24 cellular contexts compared by ENCODE assay signal in genomic region chr10:120873741-120874140, GRCh38. TPM values are rescaled to one million over a fixed set of nuclear protein-coding genes. Genes with fewer than 3 reads are reported as not detected.
DNase-seq lines count a peak whose midpoint lies in the region; ATAC-seq, FAIRE-seq and TF ChIP-seq lines count a peak whose summit lies in the region.
"Had no signal": no experiment of that assay in that cellular context is flagged by ENCODE, and none has a peak within 500 bp of the region (broad histone marks: within the 10 kb centered on the region; RNA-seq: fewer than 3 reads in every experiment).

No MANE protein-coding gene starts in this region.

- BruUV-seq in HepG2 (replicated peaks; lab: Mats Ljungman, UMichigan): no TSS peak

- no peak for TF ChIP-seq RAD21 in HepG2 (CRISPR knock-in tag; IDR thresholded peaks at IDR 0.05)

- POLR2A ChIA-PET in HepG2 (lab: Yijun Ruan, JAX): no interaction called here
- POLR2A ChIA-PET in HEK293 (lab: Yijun Ruan, JAX): no interaction called here
- POLR2A ChIA-PET in HEK293T (lab: Yijun Ruan, JAX): no interaction called here

- FAIRE-seq in HepG2 (lab: Jason Lieb, UNC) (no peak), colon (lab: Jason Lieb, UNC) (peak; percentile 33)
- FAIRE-seq: A549, GM12891, GM19239 had no signal

- H3K36me3 ChIP-seq in HepG2 (replicated peaks in 1 of 2; ENCODE audit: control insufficient read depth in 1 of 2, insufficient read depth in 2 of 2, low read length in 2 of 2) (peaks cover 4 to 30% of the 10 kb centered on the region in 2 experiments), right lobe of liver (peaks cover 4 to 75% (median 28%) of the 10 kb centered on the region in 4 donors), HEK293 (ENCODE audit: control insufficient read depth in 2 of 2, insufficient read depth in 1 of 2, low read length in 2 of 2) (peaks cover 44 to 65% of the 10 kb centered on the region in 2 experiments), uterus (no peaks in the 10 kb centered on the region)

- no peak for TF ChIP-seq POLR2A in HepG2 (IDR thresholded peaks at IDR 0.05; ENCODE audit: insufficient read depth in 1 of 2, low read depth in 2 of 2, low read length in 2 of 2)
- TF ChIP-seq POLR2A in right lobe of liver (IDR thresholded peaks at IDR 0.05): no peak
- no peak for TF ChIP-seq POLR2A in uterus (IDR thresholded peaks at IDR 0.05)

- DNase-seq in HepG2 (ENCODE audit: low spot score): no peak
- no peak for DNase-seq in right lobe of liver
- no peak for DNase-seq in OCI-M1 (lab: John Stamatoyannopoulos, UW)
- no peak for DNase-seq in HEK293T (ENCODE audit: extremely low spot score)
- DNase-seq in uterus: no peak
- DNase-seq: AML-193; Caco-2; CD4-positive, alpha-beta T cell; CD8-positive, alpha-beta T cell; DMS 273 treated with DMSO at 0.1 percent for 48 hours; DMS153; DMS53; DMS79; DND-41; EL; GF-D8 had no signal

- in situ Hi-C loops in HepG2 (cut with HindIII; ENCODE audit: extremely low pct_ligation_motif_present, low pct_unique_long_range_greater_than_20kb): no loop called here

- TF ChIP-seq CTCF in HepG2 (CRISPR knock-in tag; IDR thresholded peaks at IDR 0.05) (no peak), right lobe of liver (IDR thresholded peaks at IDR 0.05) (no peak), HEK293 (tag by site-specific recombination; IDR thresholded peaks at IDR 0.05) (no peak), uterus (IDR thresholded peaks at IDR 0.05) (no peak)

- intact Hi-C loops in HepG2 (cut with micrococcal nuclease; ENCODE audit: unreplicated experiment): no loop called here
- intact Hi-C loops in right lobe of liver (cut with DNase I): no loop called here
- intact Hi-C loops in uterus (cut with DNase I; ENCODE audit: low total_unique reads): no loop called here

- H3K4me1 ChIP-seq in HepG2 (ENCODE audit: insufficient read depth, low read length) (no peaks in the 10 kb centered on the region), right lobe of liver (no peaks in the 10 kb centered on the region), HEK293 (ENCODE audit: control insufficient read depth, insufficient read depth, low read length) (no peaks in the 10 kb centered on the region), uterus (no peaks in the 10 kb centered on the region)
- H3K4me1 ChIP-seq: A549; BLaER1 treated with 17β-estradiol and CSF1 and Interleukin-3, amounts not matched to agents 10 nM and 100 nM; Caco-2 had no signal

- H3K4me2 ChIP-seq in HepG2 (ENCODE audit: low read depth, low read length): no peak overlapping the region
- H3K4me2 ChIP-seq: A549; BLaER1 treated with 17β-estradiol and CSF1 and Interleukin-3, amounts not matched to agents 10 nM and 100 nM had no signal

- H3K9me3 ChIP-seq in HepG2 (ENCODE audit: low read length) (no peaks in the 10 kb centered on the region), right lobe of liver (no peaks in the 10 kb centered on the region), HEK293 (ENCODE audit: control insufficient read depth, insufficient read depth, low read depth, low read length) (no peaks in the 10 kb centered on the region), uterus (no peaks in the 10 kb centered on the region)
- H3K9me3 ChIP-seq: A549, Caco-2 had no signal

- ATAC-seq in HepG2: no peak
- no peak for ATAC-seq in right lobe of liver
- ATAC-seq: A549; CD8-positive, alpha-beta T cell had no signal

- TF ChIP-seq EP300 in HepG2 (IDR thresholded peaks at IDR 0.05; ENCODE audit: low read depth in 2 of 2, low read length in 2 of 2) (no peak), HepG2 (CRISPR knock-in tag; IDR thresholded peaks at IDR 0.05; ENCODE audit: borderline replicate concordance) (no peak)

- H4K20me1 ChIP-seq in HepG2 (ENCODE audit: insufficient read depth, low read length): no peaks in the 10 kb centered on the region

- no peaks in the 10 kb centered on the region for H3K27me3 ChIP-seq in HepG2 (ENCODE audit: control insufficient read depth in 1 of 2, insufficient read depth in 2 of 2, low read length in 2 of 2)
- H3K27me3 ChIP-seq in right lobe of liver: no peaks in the 10 kb centered on the region
- no peaks in the 10 kb centered on the region for H3K27me3 ChIP-seq in uterus
- H3K27me3 ChIP-seq: BLaER1 treated with 17β-estradiol and CSF1 and Interleukin-3, amounts not matched to agents 10 nM and 100 nM had no signal

- H3K27ac ChIP-seq in HepG2 (ENCODE audit: extremely low read length, insufficient read depth, low read length) (no peak overlapping the region), right lobe of liver (no peak overlapping the region), HEK293 (ENCODE audit: extremely low read depth, low read depth, low read length) (no peak overlapping the region), uterus (no peak overlapping the region)
- H3K27ac ChIP-seq: 22Rv1; A549; BLaER1 treated with 17β-estradiol and CSF1 and Interleukin-3, amounts not matched to agents 10 nM and 100 nM; C4-2B had no signal

- no peaks in the 10 kb centered on the region for H3K79me2 ChIP-seq in HepG2 (ENCODE audit: insufficient read depth, low read length)

- H3K4me3 ChIP-seq in HepG2 (replicated peaks in 1 of 3; ENCODE audit: insufficient read depth in 1 of 3, low read depth in 2 of 3, low read length in 3 of 3) (no peak overlapping the region), right lobe of liver (no peak overlapping the region), HEK293 (ENCODE audit: low read depth, low read length) (no peak overlapping the region), uterus (no peak overlapping the region)
- H3K4me3 ChIP-seq: A549; BLaER1 treated with 17β-estradiol and CSF1 and Interleukin-3, amounts not matched to agents 10 nM and 100 nM had no signal

- no peak overlapping the region for H2AFZ ChIP-seq in HepG2 (ENCODE audit: low read length)

- CTCF ChIA-PET in HepG2 (lab: Yijun Ruan, JAX; ENCODE audit: low intra/inter-chr PET ratio, low total read pairs) (no interaction called here), HEK293 (lab: Yijun Ruan, JAX) (no interaction called here), HEK293T (lab: Yijun Ruan, JAX) (no interaction called here)

- H3K9ac ChIP-seq in HepG2 (ENCODE audit: insufficient read depth, low read depth, low read length): no peak overlapping the region
- H3K9ac ChIP-seq: BLaER1 treated with 17β-estradiol and CSF1 and Interleukin-3, amounts not matched to agents 10 nM and 100 nM had no signal

TF ChIP-seq in HepG2, 621 proteins besides CTCF, POLR2A, EP300 and RAD21 (continues in another document):
- TF ChIP-seq ZNF12 (CRISPR knock-in tag; IDR thresholded peaks at IDR 0.05): no peak

TF ChIP-seq in HEK293, 187 proteins besides CTCF, POLR2A, EP300 and RAD21 (continues in another document):
- TF ChIP-seq ZBTB21 (tag by site-specific recombination; IDR thresholded peaks at IDR 0.05): no peak
- TF ChIP-seq ZNF571 (tag by site-specific recombination; IDR thresholded peaks at IDR 0.05): no peak
- TF ChIP-seq ZNF623 (tag by site-specific recombination; IDR thresholded peaks at IDR 0.05): no peak
- TF ChIP-seq ZNF701 (tag by site-specific recombination; IDR thresholded peaks at IDR 0.05): no peak
- no peak for TF ChIP-seq KLF17 (tag by site-specific recombination; IDR thresholded peaks at IDR 0.05)

TF ChIP-seq in HEK293T, 16 proteins besides CTCF, POLR2A, EP300 and RAD21 (continues in another document):
- TF ChIP-seq L3MBTL2 (conservative IDR thresholded peaks at IDR 0.05) (no peak), CTBP1 (IDR thresholded peaks at IDR 0.05; ENCODE audit: borderline replicate concordance) (no peak), ARNT (IDR thresholded peaks at IDR 0.05) (no peak), FOXM1 (IDR thresholded peaks at IDR 0.05; ENCODE audit: borderline replicate concordance) (no peak), FOXK2 (IDR thresholded peaks at IDR 0.05) (no peak), SP1 (IDR thresholded peaks at IDR 0.05) (no peak), BHLHE40 (IDR thresholded peaks at IDR 0.05; ENCODE audit: borderline replicate concordance) (no peak), SUZ12 (IDR thresholded peaks at IDR 0.05) (no peak), LEF1 (IDR thresholded peaks at IDR 0.05; ENCODE audit: borderline replicate concordance) (no peak), ELF4 (IDR thresholded peaks at IDR 0.05) (no peak), TARDBP (IDR thresholded peaks at IDR 0.05) (no peak), FOXA1 (IDR thresholded peaks at IDR 0.05) (no peak)

RNA-seq across cellular contexts. Expression of gene WDR11, which starts 22.6 kb away (rescaled TPM):
- 38.0 and 40.3 TPM in 2 replicates for total RNA-seq in HepG2 (2016; rRNA removed; fragmentation: Illumina TruSeq; extraction: Trizol)
- 13.8 and 16.7 TPM in 2 replicates for total RNA-seq in HepG2 (2016; cell fraction: cytosol; rRNA removed; fragmentation: Illumina TruSeq; extraction: Trizol; ENCODE audit: low read depth)
- total RNA-seq in HepG2 (2016; cell fraction: insoluble cytoplasmic fraction; rRNA removed; fragmentation: Illumina TruSeq; extraction: Trizol): 38.1 and 40.8 TPM in 2 replicates
- 15.0 and 16.8 TPM in 2 replicates for total RNA-seq in HepG2 (2016; cell fraction: membrane; rRNA removed; fragmentation: Illumina TruSeq; extraction: Trizol)
- 63.4 and 65.2 TPM in 2 replicates for total RNA-seq in HepG2 (2016; cell fraction: nucleus; rRNA removed; fragmentation: Illumina TruSeq; extraction: Trizol)
- polyA plus RNA-seq in HepG2 (2011; rRNA removed): 43.0 and 45.2 TPM in 2 replicates
- polyA plus RNA-seq in HepG2 (2011; cell fraction: cytosol; rRNA removed): 16.1 and 24.5 TPM in 2 replicates
- polyA plus RNA-seq in HepG2 (2011; cell fraction: nucleus; rRNA removed): 73.4 and 81.8 TPM in 2 replicates
- polyA plus RNA-seq in HepG2 (2012): 21.6 and 23.5 TPM in 2 replicates
- polyA plus RNA-seq in HepG2 (2016; cell fraction: cytosol; fragmentation: Illumina TruSeq; extraction: Trizol; ENCODE audit: low read depth): 1.5 and 1.9 TPM in 2 replicates
- 23.9 and 24.3 TPM in 2 replicates for polyA plus RNA-seq in HepG2 (2016; cell fraction: insoluble cytoplasmic fraction; fragmentation: Illumina TruSeq; extraction: Trizol; ENCODE audit: low read depth)
- polyA plus RNA-seq in HepG2 (2016; cell fraction: membrane; fragmentation: Illumina TruSeq; extraction: Trizol; ENCODE audit: low read depth): 4.8 and 5.0 TPM in 2 replicates
- 68.1 and 78.3 TPM in 2 replicates for polyA plus RNA-seq in HepG2 (2016; cell fraction: nucleus; fragmentation: Illumina TruSeq; extraction: Trizol; ENCODE audit: insufficient read depth, low read depth)
- 143 and 159 TPM in 2 replicates for polyA minus RNA-seq in HepG2 (2011; rRNA and poly(A)+ RNA removed; ENCODE audit: low replicate concordance)
- polyA minus RNA-seq in HepG2 (2011; cell fraction: cytosol; rRNA and poly(A)+ RNA removed): 28.1 and 50.1 TPM in 2 replicates
- polyA minus RNA-seq in HepG2 (2011; cell fraction: nucleus; rRNA and poly(A)+ RNA removed): 118 and 125 TPM in 2 replicates
- 10 to 100 TPM; 20.1 to 36.7 (median 26.0) TPM for total RNA-seq in right lobe of liver
- total RNA-seq in uterus: 100 to 1,000 TPM in 1 of 4 donors, 10 to 100 TPM in 3; 68.6 to 102 (median 79.5) TPM

Comparison
In these comparisons a context has a peak if more than half of its experiments do, and no peak if none do; other contexts are left out.
1. Of the 63 proteins assayed by ChIP-seq in both HepG2 and HEK293: peak only in HepG2: none; only in HEK293: ATF2; in both: none; in neither: 62.